12 cellular contexts compared by ENCODE assay signal in genomic region chr3:186268616-186269448, GRCh38.
DNase-seq lines count a peak whose midpoint lies in the region; ATAC-seq, FAIRE-seq and TF ChIP-seq lines count a peak whose summit lies in the region.
"Had no signal": no experiment of that assay in that cellular context is flagged by ENCODE, and none has a peak within 500 bp of the region (broad histone marks: within the 10 kb centered on the region; RNA-seq: fewer than 3 reads in every experiment).

No MANE protein-coding gene starts in this region.

- peaks cover 11% of the 10 kb centered on the region for H3K27me3 Mint-ChIP-seq in neural crest cell (ENCODE audit: low read depth)

- H3K9me3 Mint-ChIP-seq in neural crest cell, result no peaks in the 10 kb centered on the region

- H3K4me1 Mint-ChIP-seq in neural crest cell, result no peaks in the 10 kb centered on the region
- H3K4me1 Mint-ChIP-seq: activated CD8-positive, alpha-beta memory T cell treated with anti-CD3 and anti-CD28 coated beads, Interleukin-2, amount 10 ng/mL, durations not matched to agents 7 days and 5 days had no signal

- no peak for FAIRE-seq in GM19239 (lab: Jason Lieb, UNC)

- TF ChIP-seq CTCF in LNCaP clone FGC (IDR thresholded peaks at IDR 0.05; ENCODE audit: control insufficient read depth, extremely low read depth, insufficient read depth) (peak; percentile 62), neural crest cell (conservative IDR thresholded peaks at IDR 0.05) (peak; percentile 50)

- DNase-seq in ELR (ENCODE audit: low read depth) (peak; percentile 20), LNCaP clone FGC (ENCODE audit: low read depth) (no peak), cerebellar cortex (ENCODE audit: low spot score) (peak; percentile 18), neural crest cell (ENCODE audit: low read depth, low spot score) (peak; percentile 12), GM19239 (ENCODE audit: insufficient read length, low spot score) (no peak), NCI-H1092 treated with DMSO at 0.1 percent for 48 hours (lab: John Stamatoyannopoulos, UW) (no peak)
- no peak for DNase-seq in stimulated activated CD4-positive, alpha-beta T cell treated with anti-CD3 and anti-CD28 coated beads, Interleukin-2, amount 100 ng/mL, for 24 hours
- DNase-seq: activated CD8-positive, alpha-beta memory T cell treated with anti-CD3 and anti-CD28 coated beads, Interleukin-2, amount 10 ng/mL, durations not matched to agents 7 days and 5 days; caudate nucleus; ovary; Peyer's patch had no signal

- H3K36me3 Mint-ChIP-seq in neural crest cell (ENCODE audit: low read depth), result no peaks in the 10 kb centered on the region
- H3K36me3 Mint-ChIP-seq: activated CD8-positive, alpha-beta memory T cell treated with anti-CD3 and anti-CD28 coated beads, Interleukin-2, amount 10 ng/mL, durations not matched to agents 7 days and 5 days had no signal

- H3K4me3 ChIP-seq in LNCaP clone FGC (ENCODE audit: low read depth, low read length), result no peak overlapping the region
- H3K4me3 ChIP-seq: ovary, Peyer's patch had no signal

- no peak overlapping the region for H3K27ac Mint-ChIP-seq in neural crest cell (ENCODE audit: unreplicated experiment)
- H3K27ac Mint-ChIP-seq: activated CD8-positive, alpha-beta memory T cell treated with anti-CD3 and anti-CD28 coated beads, Interleukin-2, amount 10 ng/mL, durations not matched to agents 7 days and 5 days had no signal

- no peak overlapping the region for H3K4me3 Mint-ChIP-seq in neural crest cell
- H3K4me3 Mint-ChIP-seq: activated CD8-positive, alpha-beta memory T cell treated with anti-CD3 and anti-CD28 coated beads, Interleukin-2, amount 10 ng/mL, durations not matched to agents 7 days and 5 days had no signal

- no peak for ATAC-seq in HG03439 (IDR thresholded peaks at IDR 0.05; ENCODE audit: unreplicated experiment)
- ATAC-seq: activated CD8-positive, alpha-beta memory T cell treated with anti-CD3 and anti-CD28 coated beads, Interleukin-2, amount 10 ng/mL, durations not matched to agents 7 days and 5 days had no signal

Comparison
In these comparisons a context has a peak if more than half of its experiments do, and no peak if none do; other contexts are left out.
1. DNase-seq: peak in ELR (single experiment), cerebellar cortex (single experiment) and neural crest cell (single experiment); none in LNCaP clone FGC (single experiment), GM19239 (single experiment), stimulated activated CD4-positive, alpha-beta T cell treated with anti-CD3 and anti-CD28 coated beads, Interleukin-2, amount 100 ng/mL, for 24 hours (0 of 2) and NCI-H1092 treated with DMSO at 0.1 percent for 48 hours (single experiment).